ENCODE assay signal across 15 cellular contexts in genomic region chr2:240604939-240605716, GRCh38. TPM values are rescaled to one million over a fixed set of nuclear protein-coding genes. Genes with fewer than 3 reads are reported as not detected.
DNase-seq lines count a peak whose midpoint lies in the region; ATAC-seq, FAIRE-seq and TF ChIP-seq lines count a peak whose summit lies in the region.
"Had no signal": no experiment of that assay in that cellular context is flagged by ENCODE, and none has a peak within 500 bp of the region (broad histone marks: within the 10 kb centered on the region; RNA-seq: fewer than 3 reads in every experiment).

No MANE protein-coding gene starts in this region.

- ATAC-seq in A549, result no peak; a peak in 1 of 6 replicates
- ATAC-seq in naive thymus-derived CD8-positive, alpha-beta T cell, result no peak
- no peak for ATAC-seq in GM21381 (IDR thresholded peaks at IDR 0.05; ENCODE audit: unreplicated experiment)
- ATAC-seq in HG03159 (IDR thresholded peaks at IDR 0.05; ENCODE audit: unreplicated experiment), result no peak
- ATAC-seq in left lobe of liver, result no peak

- peaks cover 13% of the 10 kb centered on the region for H3K4me1 ChIP-seq in A549

- no peaks in the 10 kb centered on the region for H3K27me3 Mint-ChIP-seq in dendritic cell treated with granulocyte-macrophage colony-stimulating factor and Interleukin-4, amounts not matched to agents 40 ng/mL and 50 ng/mL, for 4 days
- no peaks in the 10 kb centered on the region for H3K27me3 Mint-ChIP-seq in naive thymus-derived CD8-positive, alpha-beta T cell
- H3K27me3 Mint-ChIP-seq: activated B cell treated with CpG ODN at 0.5 μM for 24 hours had no signal

- no peaks in the 10 kb centered on the region for H3K9me3 Mint-ChIP-seq in dendritic cell treated with granulocyte-macrophage colony-stimulating factor and Interleukin-4, amounts not matched to agents 40 ng/mL and 50 ng/mL, for 4 days
- H3K9me3 Mint-ChIP-seq in naive thymus-derived CD8-positive, alpha-beta T cell, result no peaks in the 10 kb centered on the region
- H3K9me3 Mint-ChIP-seq: activated B cell treated with CpG ODN at 0.5 μM for 24 hours, mesothelial cell of epicardium had no signal

- intact Hi-C loops in dendritic cell treated with granulocyte-macrophage colony-stimulating factor and Interleukin-4, amounts not matched to agents 40 ng/mL and 50 ng/mL, for 4 days (cut with micrococcal nuclease), result loop anchor here (5.0 kb wide), 1 partner anchor 32 kb away; no protein-coding TSS in a partner anchor

- peak overlapping the region; percentile 36; the same call in 2 of the 3 replicates for H3K4me2 ChIP-seq in A549
- H3K4me2 ChIP-seq: KMS-11 had no signal

- peak overlapping the region; percentile 31 for H3K27ac Mint-ChIP-seq in dendritic cell treated with granulocyte-macrophage colony-stimulating factor and Interleukin-4, amounts not matched to agents 40 ng/mL and 50 ng/mL, for 4 days
- peak overlapping the region in 6 of 10 donors; percentile 2 to 86 (median 48) for H3K27ac Mint-ChIP-seq in naive thymus-derived CD8-positive, alpha-beta T cell
- H3K27ac Mint-ChIP-seq: activated B cell treated with CpG ODN at 0.5 μM for 24 hours, mesothelial cell of epicardium had no signal

- no peak for TF ChIP-seq EP300 in A549 (IDR thresholded peaks at IDR 0.05)

- CTCF ChIA-PET in A549 (lab: Yijun Ruan, JAX), result interaction anchor here (0.6 to 1.9 kb wide), 8 partner anchors 11 to 106 kb away, joined by 3 to 5 read pairs (median 3); no protein-coding TSS in a partner anchor

- no peak overlapping the region for H3K4me3 ChIP-seq in A549
- H3K4me3 ChIP-seq: BLaER1 treated with 17β-estradiol and CSF1 and Interleukin-3, amounts not matched to agents 10 nM and 100 nM had no signal

- no peak overlapping the region for H3K4me3 Mint-ChIP-seq in dendritic cell treated with granulocyte-macrophage colony-stimulating factor and Interleukin-4, amounts not matched to agents 40 ng/mL and 50 ng/mL, for 4 days
- no peak overlapping the region for H3K4me3 Mint-ChIP-seq in naive thymus-derived CD8-positive, alpha-beta T cell
- H3K4me3 Mint-ChIP-seq: activated B cell treated with CpG ODN at 0.5 μM for 24 hours, mesothelial cell of epicardium had no signal

- TF ChIP-seq CTCF in A549 (IDR thresholded peaks at IDR 0.05), result no peak

- H3K4me1 Mint-ChIP-seq in dendritic cell treated with granulocyte-macrophage colony-stimulating factor and Interleukin-4, amounts not matched to agents 40 ng/mL and 50 ng/mL, for 4 days (ENCODE audit: low read depth), result peaks cover 30% of the 10 kb centered on the region
- peaks cover 2 to 5% (median 3%) of the 10 kb centered on the region in 4 donors for H3K4me1 Mint-ChIP-seq in naive thymus-derived CD8-positive, alpha-beta T cell
- H3K4me1 Mint-ChIP-seq: activated B cell treated with CpG ODN at 0.5 μM for 24 hours had no signal

- peaks cover 36% of the 10 kb centered on the region for H3K36me3 Mint-ChIP-seq in dendritic cell treated with granulocyte-macrophage colony-stimulating factor and Interleukin-4, amounts not matched to agents 40 ng/mL and 50 ng/mL, for 4 days (ENCODE audit: low read depth)
- H3K36me3 Mint-ChIP-seq in naive thymus-derived CD8-positive, alpha-beta T cell, result peaks cover 0 to 5% (median 0%) of the 10 kb centered on the region in 3 donors
- H3K36me3 Mint-ChIP-seq: mesothelial cell of epicardium had no signal

- 78% methylated on average over 18 of the region's 19 CpGs for WGBS in A549 (ENCODE audit: missing lambda C conversion rate)

- FAIRE-seq in A549 (lab: Jason Lieb, UNC) (no peak), GM19239 (lab: Jason Lieb, UNC) (no peak)
- FAIRE-seq: astrocyte, H54 had no signal

- TF ChIP-seq RAD21 in A549 (conservative IDR thresholded peaks at IDR 0.05 in 1 of 2, IDR thresholded peaks at IDR 0.05 in 1 of 2), result no peak

- DNase-seq in A549 (ENCODE audit: low read depth in 1 of 2, low spot score in 1 of 2), result no peak
- DNase-seq in DMS53 (lab: John Stamatoyannopoulos, UW), result peak; percentile 76
- peak in 1 of 10 donors; percentile 41 for DNase-seq in naive thymus-derived CD8-positive, alpha-beta T cell
- DNase-seq in GM19239 (ENCODE audit: insufficient read length, low spot score), result no peak
- DNase-seq in left lobe of liver (ENCODE audit: low spot score), result no peak
- DNase-seq: activated B cell treated with CpG ODN at 0.5 μM for 24 hours, NCI-H345 had no signal

- H3K9me3 ChIP-seq in A549, result no peaks in the 10 kb centered on the region
- H3K9me3 ChIP-seq: BLaER1 treated with 17β-estradiol and CSF1 and Interleukin-3, amounts not matched to agents 10 nM and 100 nM had no signal

- TF ChIP-seq POLR2A in A549 (IDR thresholded peaks at IDR 0.05; ENCODE audit: low read length), result no peak

- POLR2A ChIA-PET in A549 (lab: Yijun Ruan, JAX), result no interaction called here
- POLR2A ChIA-PET in naive thymus-derived CD8-positive, alpha-beta T cell (lab: Charles Lee), result interaction anchor here (1.3 kb wide), 1 partner anchor 19 kb away, joined by 4 read pairs; the partner anchor contains the start of gene CAPN10

- no peak overlapping the region for H3K27ac ChIP-seq in A549
- H3K27ac ChIP-seq: KMS-11 had no signal

TF ChIP-seq in A549, 52 proteins besides CTCF, POLR2A, EP300 and RAD21 (continues in another document):
- no peak for TF ChIP-seq SREBF2 (IDR thresholded peaks at IDR 0.05)
- TF ChIP-seq HOXB5 (CRISPR knock-in tag; IDR thresholded peaks at IDR 0.05), result no peak
- TF ChIP-seq TFCP2L1 (CRISPR knock-in tag; IDR thresholded peaks at IDR 0.05), result no peak
- no peak for TF ChIP-seq JUN (IDR thresholded peaks at IDR 0.05)
- no peak for TF ChIP-seq CBX2 (IDR thresholded peaks at IDR 0.05; ENCODE audit: borderline replicate concordance, low read depth)
- no peak for TF ChIP-seq RCOR1 (IDR thresholded peaks at IDR 0.05; ENCODE audit: low read depth, low read length)
- TF ChIP-seq MAZ (IDR thresholded peaks at IDR 0.05; ENCODE audit: borderline replicate concordance, low read depth, low read length), result no peak
- TF ChIP-seq USF2 (IDR thresholded peaks at IDR 0.05), result no peak
- TF ChIP-seq CBX8 (IDR thresholded peaks at IDR 0.05), result no peak

RNA-seq across cellular contexts. Expression of gene CAPN10, which starts 18.6 kb away (rescaled TPM):
- polyA plus RNA-seq in A549 (2011; rRNA removed) (8.4 and 9.5 TPM in 2 replicates), A549 (2017; fragmentation: RNase III; extraction: RNeasy Plus Mini Kit Qiagen cat#74134 plus additional on column Dnase treatment) (15.8 to 17.7 TPM (median 15.9 TPM) in 3 replicates)
- polyA plus RNA-seq in A549 (2012; cell fraction: cytosol; rRNA removed), result 29.9 and 35.6 TPM in 2 replicates
- 89.6 and 119 TPM in 2 replicates for polyA plus RNA-seq in A549 (2012; cell fraction: nucleus; rRNA removed)
- 7.1 and 8.4 TPM in 2 replicates for polyA minus RNA-seq in A549 (2011; rRNA and poly(A)+ RNA removed)
- total RNA-seq in naive thymus-derived CD8-positive, alpha-beta T cell, result 10 to 100 TPM; 91.1 to 93.2 TPM
- 10 to 100 TPM in 1 of 3 donors, 1 to 10 TPM in 2; 6.7 to 21.4 (median 9.8) TPM for polyA plus RNA-seq in naive thymus-derived CD8-positive, alpha-beta T cell
- total RNA-seq in left lobe of liver, result 13.7 TPM

RNA-seq across cellular contexts. Expression of gene GPR35, which starts 20.2 kb away (rescaled TPM):
- polyA plus RNA-seq in A549 (2011; rRNA removed) (0.65 and 1.3 TPM in 2 replicates), A549 (2017; fragmentation: RNase III; extraction: RNeasy Plus Mini Kit Qiagen cat#74134 plus additional on column Dnase treatment) (0.79 to 1.0 TPM (median 0.90 TPM) in 3 replicates)
- 1.2 and 1.6 TPM in 2 replicates for polyA plus RNA-seq in A549 (2012; cell fraction: cytosol; rRNA removed)
- polyA plus RNA-seq in A549 (2012; cell fraction: nucleus; rRNA removed), result 9.5 and 11.4 TPM in 2 replicates
- polyA minus RNA-seq in A549 (2011; rRNA and poly(A)+ RNA removed), result 0.70 and 1.1 TPM in 2 replicates
- 1 to 10 TPM; 8.9 to 9.8 TPM for total RNA-seq in naive thymus-derived CD8-positive, alpha-beta T cell
- polyA plus RNA-seq in naive thymus-derived CD8-positive, alpha-beta T cell, result 1 to 10 TPM; 1.3 to 1.7 (median 1.6) TPM
- 0.53 TPM for total RNA-seq in left lobe of liver

RNA-seq across cellular contexts. Expression of gene RNPEPL1, which starts 36.8 kb away (rescaled TPM):
- polyA plus RNA-seq in A549 (2011; rRNA removed), result 9.2 and 20.0 TPM in 2 replicates
- polyA plus RNA-seq in A549 (2012; cell fraction: cytosol; rRNA removed), result 20.3 and 33.9 TPM in 2 replicates
- 87.4 and 124 TPM in 2 replicates for polyA plus RNA-seq in A549 (2012; cell fraction: nucleus; rRNA removed)
- 23.7 to 26.4 TPM (median 26.3 TPM) in 3 replicates for polyA plus RNA-seq in A549 (2017; fragmentation: RNase III; extraction: RNeasy Plus Mini Kit Qiagen cat#74134 plus additional on column Dnase treatment)
- polyA minus RNA-seq in A549 (2011; rRNA and poly(A)+ RNA removed), result 24.9 and 34.2 TPM in 2 replicates
- total RNA-seq in naive thymus-derived CD8-positive, alpha-beta T cell, result 100 to 1,000 TPM; 121 to 123 TPM
- 10 to 100 TPM; 17.8 to 67.0 (median 39.8) TPM for polyA plus RNA-seq in naive thymus-derived CD8-positive, alpha-beta T cell
- 40.6 TPM for total RNA-seq in left lobe of liver

RNA-seq across cellular contexts. Expression of gene DUSP28, which starts 45.0 kb away (rescaled TPM):
- polyA plus RNA-seq in A549 (2011; rRNA removed) (11.8 and 14.3 TPM in 2 replicates), A549 (2017; fragmentation: RNase III; extraction: RNeasy Plus Mini Kit Qiagen cat#74134 plus additional on column Dnase treatment) (5.2 to 5.8 TPM (median 5.6 TPM) in 3 replicates)
- 6.8 and 8.6 TPM in 2 replicates for polyA plus RNA-seq in A549 (2012; cell fraction: cytosol; rRNA removed)
- 7.9 and 8.2 TPM in 2 replicates for polyA plus RNA-seq in A549 (2012; cell fraction: nucleus; rRNA removed)
- polyA minus RNA-seq in A549 (2011; rRNA and poly(A)+ RNA removed), result 5.4 and 6.1 TPM in 2 replicates
- 10 to 100 TPM; 23.2 to 24.0 TPM for total RNA-seq in naive thymus-derived CD8-positive, alpha-beta T cell
- polyA plus RNA-seq in naive thymus-derived CD8-positive, alpha-beta T cell, result 10 to 100 TPM; 18.8 to 23.9 (median 22.9) TPM
- 2.0 TPM for total RNA-seq in left lobe of liver

RNA-seq across cellular contexts. Expression of gene ANKMY1, which starts 47.3 kb away (rescaled TPM):
- polyA plus RNA-seq in A549 (2011; rRNA removed) (16.5 and 18.9 TPM in 2 replicates), A549 (2017; fragmentation: RNase III; extraction: RNeasy Plus Mini Kit Qiagen cat#74134 plus additional on column Dnase treatment) (10.6 to 13.4 TPM (median 12.0 TPM) in 3 replicates)
- polyA plus RNA-seq in A549 (2012; cell fraction: cytosol; rRNA removed), result 19.6 and 22.0 TPM in 2 replicates
- 52.7 and 56.8 TPM in 2 replicates for polyA plus RNA-seq in A549 (2012; cell fraction: nucleus; rRNA removed)
- polyA minus RNA-seq in A549 (2011; rRNA and poly(A)+ RNA removed), result 42.4 and 55.2 TPM in 2 replicates
- total RNA-seq in naive thymus-derived CD8-positive, alpha-beta T cell, result 10 to 100 TPM; 69.1 to 69.7 TPM
- polyA plus RNA-seq in naive thymus-derived CD8-positive, alpha-beta T cell, result 10 to 100 TPM in 2 of 3 donors, 1 to 10 TPM in 1; 9.1 to 16.8 (median 10.3) TPM
- 13.1 TPM for total RNA-seq in left lobe of liver
